7 cellular contexts compared by ENCODE assay signal in genomic region chr6:57505251-57505650, GRCh38.
DNase-seq lines count a peak whose midpoint lies in the region; TF ChIP-seq lines count a peak whose summit lies in the region.
"Not testable (repeated sequence)": the region's sequence is repeated elsewhere in the genome, so short reads cannot be mapped to it uniquely, and the experiment has no call there.

No MANE protein-coding gene starts in this region.

- H3K9me3 Mint-ChIP-seq in nephron progenitor cell: not testable (repeated sequence)

- not testable (repeated sequence) for H3K27ac ChIP-seq in HEK293 (ENCODE audit: extremely low read depth, low read depth, low read length)

- H3K4me1 ChIP-seq in HEK293 (ENCODE audit: control insufficient read depth, insufficient read depth, low read length): not testable (repeated sequence)

- DNase-seq in EH (ENCODE audit: low read depth) (peak; percentile 12), NCI-H69 (lab: John Stamatoyannopoulos, UW) (peak; percentile 54), SW480 (ENCODE audit: low spot score) (peak; percentile 1), dermis blood vessel endothelial cell (peak; percentile 4), fibroblast of the aortic adventitia (ENCODE audit: low read depth) (peak; percentile 71)
- not testable (repeated sequence) for DNase-seq in nephron progenitor cell

- H3K4me3 ChIP-seq in HEK293 (ENCODE audit: low read depth, low read length); fibroblast of the aortic adventitia (ENCODE audit: low read depth, low read length): not testable (repeated sequence)

- H3K27ac Mint-ChIP-seq in nephron progenitor cell: peak overlapping the region; percentile 9

- CTCF ChIA-PET in HEK293 (lab: Yijun Ruan, JAX): not testable (repeated sequence)

- not testable (repeated sequence) for H3K4me3 Mint-ChIP-seq in nephron progenitor cell

- not testable (repeated sequence) for H3K9me3 ChIP-seq in HEK293 (ENCODE audit: control insufficient read depth, insufficient read depth, low read depth, low read length)

- not testable (repeated sequence) for H3K27me3 Mint-ChIP-seq in nephron progenitor cell (ENCODE audit: low read depth, poor library complexity)

- POLR2A ChIA-PET in HEK293 (lab: Yijun Ruan, JAX): not testable (repeated sequence)

- H3K36me3 ChIP-seq in HEK293 (ENCODE audit: control insufficient read depth in 2 of 2, insufficient read depth in 1 of 2, low read length in 2 of 2): not testable (repeated sequence)

- not testable (repeated sequence) for H3K36me3 Mint-ChIP-seq in nephron progenitor cell (ENCODE audit: low read depth)

- TF ChIP-seq CTCF in HEK293 (tag by site-specific recombination; IDR thresholded peaks at IDR 0.05); fibroblast of the aortic adventitia (IDR thresholded peaks at IDR 0.05; ENCODE audit: insufficient read depth, low read length); nephron progenitor cell (IDR thresholded peaks at IDR 0.05): not testable (repeated sequence)

- not testable (repeated sequence) for H3K4me1 Mint-ChIP-seq in nephron progenitor cell

TF ChIP-seq in HEK293, 187 proteins besides CTCF, POLR2A, EP300 and RAD21:
- TF ChIP-seq ZNF335 (tag by site-specific recombination; conservative IDR thresholded peaks at IDR 0.05) (0 out of 2 replicates have a peak, but pooled peaks have one; percentile 11), ZBTB20 (tag by site-specific recombination; IDR thresholded peaks at IDR 0.05) (peak; percentile 34; the same call in 1 of the 2 replicates)
